In genomic region chrX:136768469-136769084, GRCh38 we compare ENCODE assay signal across 8 cellular contexts. TPM values are rescaled to one million over a fixed set of nuclear protein-coding genes. Genes with fewer than 3 reads are reported as not detected.
DNase-seq lines count a peak whose midpoint lies in the region; ATAC-seq and TF ChIP-seq lines count a peak whose summit lies in the region.

No MANE protein-coding gene starts in this region.

- no peaks in the 10 kb centered on the region for H3K36me3 ChIP-seq in fibroblast of lung (ENCODE audit: control insufficient read depth, insufficient read depth, low read length)

- in situ Hi-C loops in ACHN (cut with HindIII; ENCODE audit: low pct_ligation_motif_present, low pct_unique_long_range_greater_than_20kb, low sequenced_read_pairs), result no loop called here

- CTCF ChIA-PET in activated CD8-positive, alpha-beta T cell treated with anti-CD3 and anti-CD28 coated beads, Interleukin-2, amount 10 ng/mL, durations not matched to agents 7 days and 5 days (lab: Charles Lee), result no interaction called here

- H3K4me3 Mint-ChIP-seq in activated CD8-positive, alpha-beta T cell treated with anti-CD3 and anti-CD28 coated beads, Interleukin-2, amount 10 ng/mL, durations not matched to agents 7 days and 5 days, result peak overlapping the region; percentile 75

- peak overlapping the region; percentile 89 for H3K27ac Mint-ChIP-seq in activated CD8-positive, alpha-beta T cell treated with anti-CD3 and anti-CD28 coated beads, Interleukin-2, amount 10 ng/mL, durations not matched to agents 7 days and 5 days

- H3K4me3 ChIP-seq in fibroblast of lung (replicated peaks in 1 of 4; ENCODE audit: control extremely low read depth in 1 of 4, insufficient read depth in 1 of 4, low read depth in 3 of 4, low read length in 4 of 4), result peak overlapping the region in 1 of 4 experiments; percentile 63

- peaks cover 2% of the 10 kb centered on the region for H3K4me1 ChIP-seq in fibroblast of lung (ENCODE audit: control insufficient read depth, extremely low read depth, insufficient read depth, low read length)

- H3K27me3 ChIP-seq in fibroblast of lung (ENCODE audit: control insufficient read depth, insufficient read depth, low read length), result no peaks in the 10 kb centered on the region

- H3K9ac ChIP-seq in fibroblast of lung (ENCODE audit: insufficient read depth, low read length), result no peak overlapping the region

- no peaks in the 10 kb centered on the region for H3K9me3 ChIP-seq in fibroblast of lung (ENCODE audit: control insufficient read depth, insufficient read depth, low read depth, low read length)

- no peaks in the 10 kb centered on the region for H4K20me1 ChIP-seq in fibroblast of lung (ENCODE audit: control insufficient read depth, extremely low read depth, insufficient read depth, low read length)

- no peak overlapping the region for H2AFZ ChIP-seq in fibroblast of lung (ENCODE audit: low read length)

- H3K27me3 Mint-ChIP-seq in activated CD8-positive, alpha-beta T cell treated with anti-CD3 and anti-CD28 coated beads, Interleukin-2, amount 10 ng/mL, durations not matched to agents 7 days and 5 days (ENCODE audit: low read depth), result no peaks in the 10 kb centered on the region

- H3K9me3 Mint-ChIP-seq in activated CD8-positive, alpha-beta T cell treated with anti-CD3 and anti-CD28 coated beads, Interleukin-2, amount 10 ng/mL, durations not matched to agents 7 days and 5 days (ENCODE audit: insufficient read depth), result no peaks in the 10 kb centered on the region

- no peak for TF ChIP-seq CTCF in fibroblast of lung (conservative IDR thresholded peaks at IDR 0.05 in 1 of 2, IDR thresholded peaks at IDR 0.05 in 1 of 2; ENCODE audit: low read depth in 1 of 2, low read length in 2 of 2)

- H3K36me3 Mint-ChIP-seq in activated CD8-positive, alpha-beta T cell treated with anti-CD3 and anti-CD28 coated beads, Interleukin-2, amount 10 ng/mL, durations not matched to agents 7 days and 5 days (ENCODE audit: low read depth), result peaks cover 47% of the 10 kb centered on the region

- DNase-seq in ACHN, result peak; percentile 55
- DNase-seq in NCI-H2107 (lab: John Stamatoyannopoulos, UW), result peak; percentile 83
- peak; percentile 57 for DNase-seq in activated CD8-positive, alpha-beta T cell treated with anti-CD3 and anti-CD28 coated beads, Interleukin-2, amount 10 ng/mL, durations not matched to agents 7 days and 5 days
- peak; percentile 92 to 94 for DNase-seq in fibroblast of lung (ENCODE audit: low read depth in 2 of 2)
- DNase-seq in renal cortical epithelial cell (ENCODE audit: low read depth), result peak; percentile 42
- no peak for DNase-seq in NCI-H187 (lab: John Stamatoyannopoulos, UW)
- no peak for DNase-seq in DMS114 treated with DMSO at 0.1 percent for 48 hours (lab: John Stamatoyannopoulos, UW; ENCODE audit: unreplicated experiment)

- H3K79me2 ChIP-seq in fibroblast of lung (ENCODE audit: control insufficient read depth, insufficient read depth, low read length), result no peaks in the 10 kb centered on the region

- peaks cover 65% of the 10 kb centered on the region for H3K4me1 Mint-ChIP-seq in activated CD8-positive, alpha-beta T cell treated with anti-CD3 and anti-CD28 coated beads, Interleukin-2, amount 10 ng/mL, durations not matched to agents 7 days and 5 days (ENCODE audit: low read depth)

- peak; percentile 40 for ATAC-seq in GM18909 (IDR thresholded peaks at IDR 0.05; ENCODE audit: poor library complexity, unreplicated experiment)
- peak; percentile 66 for ATAC-seq in activated CD8-positive, alpha-beta T cell treated with anti-CD3 and anti-CD28 coated beads, Interleukin-2, amount 10 ng/mL, durations not matched to agents 7 days and 5 days

- H3K4me2 ChIP-seq in fibroblast of lung (ENCODE audit: extremely low read depth, insufficient read depth, low read length), result peak overlapping the region; percentile 25

- H3K27ac ChIP-seq in fibroblast of lung (ENCODE audit: insufficient read depth, low read length), result peak overlapping the region; percentile 61

- POLR2A ChIA-PET in activated CD8-positive, alpha-beta T cell treated with anti-CD3 and anti-CD28 coated beads, Interleukin-2, amount 10 ng/mL, durations not matched to agents 7 days and 5 days (lab: Charles Lee), result interaction anchor here (0.8 to 1.3 kb wide), 3 partner anchors 11 to 112 kb away, joined by 3 to 6 read pairs (median 4); partner anchors contain the start of gene RBMX

RNA-seq across cellular contexts. Expression of gene ARHGEF6, which starts 12.2 kb away (rescaled TPM):
- total RNA-seq in activated CD8-positive, alpha-beta T cell treated with anti-CD3 and anti-CD28 coated beads, Interleukin-2, amount 10 ng/mL, durations not matched to agents 7 days and 5 days, result 10 to 100 TPM; 97.8 to 99.0 TPM
- 20.5 and 30.1 TPM in 2 replicates for total RNA-seq in fibroblast of lung
- 12.4 and 32.5 TPM in 2 replicates for polyA plus RNA-seq in fibroblast of lung
- 7.4 and 18.8 TPM in 2 replicates for polyA plus RNA-seq in fibroblast of lung (2012)
- polyA minus RNA-seq in fibroblast of lung (ENCODE audit: low replicate concordance), result 4.7 and 7.8 TPM in 2 replicates
- total RNA-seq in renal cortical epithelial cell, result 1.4 and 6.9 TPM in 2 replicates

Comparison
In these comparisons a context has a peak if more than half of its experiments do, and no peak if none do; other contexts are left out.
1. DNase-seq: peak in ACHN (single experiment), NCI-H2107 (single experiment), activated CD8-positive, alpha-beta T cell treated with anti-CD3 and anti-CD28 coated beads, Interleukin-2, amount 10 ng/mL, durations not matched to agents 7 days and 5 days (single experiment), fibroblast of lung (2 of 2) and renal cortical epithelial cell (single experiment); none in NCI-H187 (0 of 2) and DMS114 treated with DMSO at 0.1 percent for 48 hours (single experiment).